1 cellular context compared by ENCODE assay signal in genomic region chr2:181891966-181892794, GRCh38.
TF ChIP-seq lines count a peak whose summit lies in the region.

No MANE protein-coding gene starts in this region.

TF ChIP-seq in HEK293, 187 proteins besides CTCF, POLR2A, EP300 and RAD21 (continued from another document and continues in another):
- TF ChIP-seq ZNF354C (tag by site-specific recombination; IDR thresholded peaks at IDR 0.05; ENCODE audit: borderline replicate concordance, low read depth), result no peak
- TF ChIP-seq IKZF3 (tag by site-specific recombination; IDR thresholded peaks at IDR 0.05), result no peak
- TF ChIP-seq YY1 (tag by site-specific recombination; IDR thresholded peaks at IDR 0.05), result no peak
- TF ChIP-seq ZNF266 (tag by site-specific recombination; IDR thresholded peaks at IDR 0.05; ENCODE audit: low read depth), result no peak
- no peak for TF ChIP-seq ZNF37A (tag by site-specific recombination; IDR thresholded peaks at IDR 0.05)
- TF ChIP-seq AEBP2 (tag by site-specific recombination; IDR thresholded peaks at IDR 0.05; ENCODE audit: borderline replicate concordance), result no peak
- no peak for TF ChIP-seq ZNF248 (tag by site-specific recombination; IDR thresholded peaks at IDR 0.05)
- TF ChIP-seq ZNF48 (tag by site-specific recombination; IDR thresholded peaks at IDR 0.05), result no peak
- no peak for TF ChIP-seq ELK4 (IDR thresholded peaks at IDR 0.05; ENCODE audit: borderline replicate concordance, low read depth, low read length)
- no peak for TF ChIP-seq ZNF132 (tag by site-specific recombination; IDR thresholded peaks at IDR 0.05; ENCODE audit: borderline replicate concordance)
- TF ChIP-seq ZNF785 (tag by site-specific recombination; IDR thresholded peaks at IDR 0.05), result no peak
- peak; percentile 86 for TF ChIP-seq ZNF398 (tag by site-specific recombination; IDR thresholded peaks at IDR 0.05)
- no peak for TF ChIP-seq ZNF211 (tag by site-specific recombination; IDR thresholded peaks at IDR 0.05; ENCODE audit: low read depth)
- TF ChIP-seq ZNF23 (tag by site-specific recombination; IDR thresholded peaks at IDR 0.05; ENCODE audit: borderline replicate concordance), result no peak
- no peak for TF ChIP-seq ZNF280D (tag by site-specific recombination; IDR thresholded peaks at IDR 0.05)
- TF ChIP-seq ZNF214 (tag by site-specific recombination; IDR thresholded peaks at IDR 0.05; ENCODE audit: borderline replicate concordance), result no peak
- no peak for TF ChIP-seq ZNF280C (tag by site-specific recombination; IDR thresholded peaks at IDR 0.05)
- TF ChIP-seq GFI1B (tag by site-specific recombination; IDR thresholded peaks at IDR 0.05), result no peak
- no peak for TF ChIP-seq BCL11B (tag by site-specific recombination; IDR thresholded peaks at IDR 0.05; ENCODE audit: low read depth)
- TF ChIP-seq PRDM6 (tag by site-specific recombination; IDR thresholded peaks at IDR 0.05), result no peak
- TF ChIP-seq ZNF221 (tag by site-specific recombination; IDR thresholded peaks at IDR 0.05; ENCODE audit: borderline replicate concordance), result no peak
- no peak for TF ChIP-seq ZNF776 (tag by site-specific recombination; IDR thresholded peaks at IDR 0.05; ENCODE audit: borderline replicate concordance)
- peak; percentile 92 for TF ChIP-seq ZSCAN16 (tag by site-specific recombination; IDR thresholded peaks at IDR 0.05)
- no peak for TF ChIP-seq ZNF521 (tag by site-specific recombination; IDR thresholded peaks at IDR 0.05)
- no peak; the same call in none of the 2 replicates for TF ChIP-seq ZEB2 (tag by site-specific recombination; IDR thresholded peaks at IDR 0.05)
- no peak for TF ChIP-seq ZNF184 (tag by site-specific recombination; IDR thresholded peaks at IDR 0.05)
- TF ChIP-seq ZSCAN4 (tag by site-specific recombination; IDR thresholded peaks at IDR 0.05), result 0 out of 2 replicates have a peak, but pooled peaks have one; percentile 10
- TF ChIP-seq HOXA7 (CRISPR knock-in tag; IDR thresholded peaks at IDR 0.05; ENCODE audit: borderline replicate concordance), result no peak
- TF ChIP-seq ZNF518A (tag by site-specific recombination; conservative IDR thresholded peaks at IDR 0.05; ENCODE audit: low read depth), result no peak
- TF ChIP-seq ZNF148 (tag by site-specific recombination; IDR thresholded peaks at IDR 0.05; ENCODE audit: borderline replicate concordance), result no peak
- TF ChIP-seq ZBTB21 (tag by site-specific recombination; IDR thresholded peaks at IDR 0.05), result no peak
